In the genomic region with DNA sequence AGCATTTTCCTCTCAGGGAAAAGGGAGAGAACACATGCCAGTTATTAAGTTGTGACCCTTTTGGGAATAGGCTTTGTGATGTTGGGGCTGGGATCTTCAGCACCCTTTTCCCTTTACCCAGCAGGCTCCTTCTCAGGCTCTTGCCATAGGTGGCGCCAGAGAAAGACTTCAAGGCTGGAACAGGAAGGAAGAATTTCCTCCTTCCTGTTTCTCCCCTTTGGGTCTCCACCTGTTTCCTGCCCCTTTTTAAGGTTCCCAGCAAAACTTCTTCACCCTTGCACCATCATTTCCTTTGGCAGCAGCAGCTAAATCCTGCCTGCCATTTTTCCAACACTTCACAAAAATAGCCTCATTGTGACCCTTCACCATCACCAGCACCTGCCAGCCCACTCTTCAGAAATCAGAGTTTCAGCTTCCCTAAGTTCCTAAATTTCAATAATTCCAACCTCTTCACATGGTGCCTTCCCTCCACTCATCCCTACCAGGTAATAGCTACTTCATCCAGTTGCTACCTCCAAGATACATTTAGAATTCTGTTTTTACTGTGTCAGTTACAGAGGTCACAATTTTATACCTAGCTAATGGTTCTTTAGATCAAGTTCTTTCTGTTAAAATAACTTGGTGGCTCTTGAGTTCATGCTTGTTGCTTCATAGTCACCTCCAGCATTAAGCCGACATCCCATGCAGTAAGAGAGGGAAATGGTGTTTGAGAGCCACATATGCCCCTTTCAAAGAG, we compare ENCODE assay signal across 13 cellular contexts. TPM values are rescaled to one million over a fixed set of nuclear protein-coding genes. Genes with fewer than 3 reads are reported as not detected.
A peak's percentile ranks its signal among the peaks of the same experiment; 100 is the strongest.
DNase-seq lines count a peak whose midpoint lies in the region; ATAC-seq and TF ChIP-seq lines count a peak whose summit lies in the region.
"Had no signal": no experiment of that assay in that cellular context is flagged by ENCODE, and none has a peak within 500 bp of the region (broad histone marks: within the 10 kb centered on the region; RNA-seq: fewer than 3 reads in every experiment).

No MANE protein-coding gene starts in this region.

- no peaks in the 10 kb centered on the region for H3K36me3 ChIP-seq in adipocyte (ENCODE audit: control insufficient read depth, insufficient read depth, low read length, severe bottlenecking)
- no peaks in the 10 kb centered on the region for H3K36me3 ChIP-seq in CD8-positive, alpha-beta memory T cell (ENCODE audit: insufficient read depth, low read length)

- no peak for ATAC-seq in HG02610 (IDR thresholded peaks at IDR 0.05; ENCODE audit: unreplicated experiment)
- ATAC-seq: stimulated activated naive CD8-positive, alpha-beta T cell treated with anti-CD3 and anti-CD28 coated beads, Interleukin-15, amount 100 ng/mL, for 72 hours had no signal

- peaks cover 8% of the 10 kb centered on the region for H3K4me1 Mint-ChIP-seq in type B pancreatic cell (ENCODE audit: unreplicated experiment)
- H3K4me1 Mint-ChIP-seq in CD8-positive, alpha-beta memory T cell = no peaks in the 10 kb centered on the region

- no peaks in the 10 kb centered on the region for H3K27me3 Mint-ChIP-seq in type B pancreatic cell
- peaks cover 10 to 13% of the 10 kb centered on the region in 2 donors for H3K27me3 Mint-ChIP-seq in CD8-positive, alpha-beta memory T cell
- H3K27me3 Mint-ChIP-seq: stimulated activated naive CD8-positive, alpha-beta T cell treated with anti-CD3 and anti-CD28 coated beads, Interleukin-15, amount 100 ng/mL, for 72 hours had no signal

- H3K9me3 Mint-ChIP-seq in type B pancreatic cell = peaks cover 17% of the 10 kb centered on the region
- H3K9me3 Mint-ChIP-seq in CD8-positive, alpha-beta memory T cell = peaks cover 6 to 27% (median 24%) of the 10 kb centered on the region in 5 donors

- no peak overlapping the region for H3K4me3 ChIP-seq in HL-60 (replicated peaks; ENCODE audit: insufficient read depth, low read length)
- H3K4me3 ChIP-seq in adipocyte (ENCODE audit: low read length) = no peak overlapping the region
- no peak overlapping the region for H3K4me3 ChIP-seq in CD8-positive, alpha-beta memory T cell (ENCODE audit: low read length)

- no peak overlapping the region for H3K27ac ChIP-seq in HL-60 (replicated peaks)
- H3K27ac ChIP-seq in CD8-positive, alpha-beta memory T cell (ENCODE audit: low read depth, low read length) = no peak overlapping the region

- H3K27ac Mint-ChIP-seq in type B pancreatic cell = no peak overlapping the region
- peak overlapping the region in 1 of 8 donors; percentile 58 for H3K27ac Mint-ChIP-seq in CD8-positive, alpha-beta memory T cell
- H3K27ac Mint-ChIP-seq: stimulated activated naive CD8-positive, alpha-beta T cell treated with anti-CD3 and anti-CD28 coated beads, Interleukin-15, amount 100 ng/mL, for 72 hours had no signal

- POLR2A ChIA-PET in CD8-positive, alpha-beta memory T cell (lab: Charles Lee) = no interaction called here

- H3K4me3 Mint-ChIP-seq in type B pancreatic cell = no peak overlapping the region
- H3K4me3 Mint-ChIP-seq in CD8-positive, alpha-beta memory T cell = no peak overlapping the region
- H3K4me3 Mint-ChIP-seq: stimulated activated naive CD8-positive, alpha-beta T cell treated with anti-CD3 and anti-CD28 coated beads, Interleukin-15, amount 100 ng/mL, for 72 hours had no signal

- H3K27me3 ChIP-seq in HL-60 (ENCODE audit: insufficient read depth, poor library complexity, severe bottlenecking) (no peaks in the 10 kb centered on the region), adipocyte (replicated peaks; ENCODE audit: control insufficient read depth, insufficient read depth, low read length) (no peaks in the 10 kb centered on the region)
- H3K27me3 ChIP-seq in CD8-positive, alpha-beta memory T cell (ENCODE audit: insufficient read depth, low read length, poor library complexity, severe bottlenecking) = no peaks in the 10 kb centered on the region

- H3K9ac ChIP-seq in adipocyte (ENCODE audit: low read length) = no peak overlapping the region

- H3K36me3 Mint-ChIP-seq in type B pancreatic cell = peaks cover 4% of the 10 kb centered on the region
- peaks cover 0 to 17% (median 3%) of the 10 kb centered on the region in 3 donors for H3K36me3 Mint-ChIP-seq in CD8-positive, alpha-beta memory T cell

- H3K9me3 ChIP-seq in adipocyte (ENCODE audit: control insufficient read depth, low read length) = peaks cover 9% of the 10 kb centered on the region
- H3K9me3 ChIP-seq in CD8-positive, alpha-beta memory T cell (ENCODE audit: low read length) = no peaks in the 10 kb centered on the region

- peaks cover 5% of the 10 kb centered on the region for H3K4me1 ChIP-seq in adipocyte (ENCODE audit: control insufficient read depth, insufficient read depth, low read length)
- H3K4me1 ChIP-seq in CD8-positive, alpha-beta memory T cell (ENCODE audit: insufficient read depth, low read length) = no peaks in the 10 kb centered on the region

- DNase-seq in stimulated activated CD4-positive, alpha-beta T cell treated with anti-CD3 and anti-CD28 coated beads, Interleukin-15, amount 100 ng/mL, for 24 hours = peak; percentile 21
- no peak for DNase-seq in stimulated activated CD4-positive, alpha-beta T cell treated with anti-CD3 and anti-CD28 coated beads, Interleukin-4, amount 100 ng/mL, for 4 hours
- DNase-seq in HL-60 (ENCODE audit: low read depth in 1 of 2, low spot score in 1 of 2) = peak in 1 of 2 experiments; percentile 56
- DNase-seq in adipocyte (ENCODE audit: low read depth) = peak; percentile 10
- no peak for DNase-seq in type B pancreatic cell (ENCODE audit: extremely low spot score, unreplicated experiment)
- no peak for DNase-seq in NCI-H526 treated with DMSO at 0.1 percent for 48 hours (lab: John Stamatoyannopoulos, UW)
- no peak for DNase-seq in CD8-positive, alpha-beta memory T cell
- DNase-seq: activated CD8-positive, alpha-beta memory T cell treated with anti-CD3 and anti-CD28 coated beads for 24 hours; effector CD4-positive, alpha-beta T cell; NCI-H510A treated with DMSO at 0.1 percent for 48 hours; stimulated activated CD4-positive, alpha-beta T cell treated with anti-CD3 and anti-CD28 coated beads, Interleukin-4, amount 100 ng/mL, for 24 hours had no signal

- CTCF ChIA-PET in CD8-positive, alpha-beta memory T cell (lab: Charles Lee) = interaction anchor here (1.5 kb wide), 1 partner anchor 18 kb away, joined by 3 read pairs; no protein-coding TSS in a partner anchor

- peak; percentile 8 for TF ChIP-seq CTCF in HL-60 (IDR thresholded peaks at IDR 0.05; ENCODE audit: insufficient read depth, low read length)
- peak; percentile 24 for TF ChIP-seq CTCF in type B pancreatic cell (conservative IDR thresholded peaks at IDR 0.05)

RNA-seq across cellular contexts. Expression of gene FOXK1, which starts 22.4 kb away (rescaled TPM):
- total RNA-seq in type B pancreatic cell (ENCODE audit: low replicate concordance) = 55.1 and 55.2 TPM in 2 replicates
- total RNA-seq in CD8-positive, alpha-beta memory T cell = 10 to 100 TPM; 35.6 to 38.4 TPM
- 4.5 TPM for polyA plus RNA-seq in CD8-positive, alpha-beta memory T cell

Comparison
In these comparisons a context has a peak if more than half of its experiments do, and no peak if none do; other contexts are left out.
1. DNase-seq: peak in stimulated activated CD4-positive, alpha-beta T cell treated with anti-CD3 and anti-CD28 coated beads, Interleukin-15, amount 100 ng/mL, for 24 hours (single experiment) and adipocyte (single experiment); none in stimulated activated CD4-positive, alpha-beta T cell treated with anti-CD3 and anti-CD28 coated beads, Interleukin-4, amount 100 ng/mL, for 4 hours (0 of 2), type B pancreatic cell (single experiment), NCI-H526 treated with DMSO at 0.1 percent for 48 hours (single experiment) and CD8-positive, alpha-beta memory T cell (0 of 5).